Comparison of ENCODE assay signal across 20 cellular contexts in the genomic region with DNA sequence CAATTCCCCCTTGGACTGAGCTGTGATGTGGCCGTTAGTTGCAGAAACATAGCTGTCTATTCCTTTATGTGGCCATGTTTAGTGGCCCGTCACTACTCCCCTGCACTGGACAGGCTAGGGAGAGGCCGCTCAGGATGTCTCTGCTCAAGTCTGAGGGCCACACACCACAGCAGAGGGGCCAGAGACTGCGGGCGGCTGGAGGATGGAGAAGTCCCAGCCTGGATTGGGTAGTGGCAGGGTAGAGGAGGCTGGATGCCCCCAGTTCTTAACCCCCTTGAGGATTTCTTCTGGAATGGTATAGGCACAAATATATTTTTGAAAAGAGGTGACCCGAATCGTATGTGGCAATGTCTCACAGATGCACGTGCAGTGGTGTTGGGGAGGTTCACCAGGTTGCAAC.
"Had no signal": no experiment of that assay in that cellular context is flagged by ENCODE, and none has a peak within 500 bp of the region (broad histone marks: within the 10 kb centered on the region; RNA-seq: fewer than 3 reads in every experiment).

No MANE protein-coding gene starts in this region.

- H3K4me1 ChIP-seq: ascending aorta, prostate gland, right lobe of liver, testis, uterus had no signal

- H3K27me3 ChIP-seq: ascending aorta, right lobe of liver, testis, uterus had no signal

- FAIRE-seq: bronchial epithelial cell, frontal cortex, islet of Langerhans had no signal

- DNase-seq: activated CD4-positive, alpha-beta T cell treated with anti-CD3 and anti-CD28 coated beads, Interleukin-2, amount 50 U/mL, for 4 hours; activated gamma-delta T cell; activated naive CD8-positive, alpha-beta T cell treated with anti-CD3 and anti-CD28 coated beads, Interleukin-2, amount 50 U/mL, for 24 hours; left ventricle myocardium superior; mesendoderm; SHP77 treated with DMSO at 0.1 percent for 48 hours; stimulated activated CD4-positive, alpha-beta T cell treated with anti-CD3 and anti-CD28 coated beads, Interleukin-12 subunit alpha, Interleukin-12 subunit beta, amount 100 ng/mL, for 4 hours; stimulated activated CD4-positive, alpha-beta T cell treated with anti-CD3 and anti-CD28 coated beads, Interleukin-4, amount 100 ng/mL, for 1 hour; stimulated activated CD8-positive, alpha-beta memory T cell treated with anti-CD3 and anti-CD28 coated beads, Interleukin-4, amount 100 ng/mL, for 48 hours; stimulated activated naive CD8-positive, alpha-beta T cell treated with anti-CD3 and anti-CD28 coated beads, Interleukin-15, Interleukin-2, amounts not matched to agents 100 U/mL and 50 U/mL, for 24 hours had no signal

- H3K4me3 Mint-ChIP-seq: activated naive CD8-positive, alpha-beta T cell treated with anti-CD3 and anti-CD28 coated beads, Interleukin-2, amount 50 U/mL, for 24 hours; T-helper 1 cell treated with Interleukin-12 subunit alpha and Interleukin-12 subunit beta and Interleukin-4 antibody, amounts not matched to agents 30 μg/mL and 1 μg/mL, for 36 hours had no signal

- H3K9me3 Mint-ChIP-seq: activated naive CD8-positive, alpha-beta T cell treated with anti-CD3 and anti-CD28 coated beads, Interleukin-2, amount 50 U/mL, for 24 hours; T-helper 1 cell treated with Interleukin-12 subunit alpha and Interleukin-12 subunit beta and Interleukin-4 antibody, amounts not matched to agents 30 μg/mL and 1 μg/mL, for 36 hours had no signal

- H3K27ac ChIP-seq: ascending aorta, heart right ventricle, right lobe of liver, testis, uterus had no signal

- H3K4me1 Mint-ChIP-seq: activated naive CD8-positive, alpha-beta T cell treated with anti-CD3 and anti-CD28 coated beads, Interleukin-2, amount 50 U/mL, for 24 hours had no signal

- H3K4me3 ChIP-seq: ascending aorta, heart right ventricle, prostate gland, right lobe of liver, testis, uterus had no signal

- H3K27ac Mint-ChIP-seq: activated naive CD8-positive, alpha-beta T cell treated with anti-CD3 and anti-CD28 coated beads, Interleukin-2, amount 50 U/mL, for 24 hours; T-helper 1 cell treated with Interleukin-12 subunit alpha and Interleukin-12 subunit beta and Interleukin-4 antibody, amounts not matched to agents 30 μg/mL and 1 μg/mL, for 36 hours had no signal

- H3K9me3 ChIP-seq: ascending aorta, heart right ventricle, prostate gland, right lobe of liver, testis, uterus had no signal

- H3K36me3 ChIP-seq: ascending aorta, heart right ventricle, prostate gland, right lobe of liver, uterus had no signal
